Comparison of ENCODE assay signal across 8 cellular contexts in genomic region chr3:130895690-130896089, GRCh38. TPM values are rescaled to one million over a fixed set of nuclear protein-coding genes. Genes with fewer than 3 reads are reported as not detected.
DNase-seq lines count a peak whose midpoint lies in the region; ATAC-seq and TF ChIP-seq lines count a peak whose summit lies in the region.
"Had no signal": no experiment of that assay in that cellular context is flagged by ENCODE, and none has a peak within 500 bp of the region (broad histone marks: within the 10 kb centered on the region; RNA-seq: fewer than 3 reads in every experiment).

No MANE protein-coding gene starts in this region.

- no peaks in the 10 kb centered on the region for H3K9me3 Mint-ChIP-seq in IgD-negative memory B cell
- no peaks in the 10 kb centered on the region for H3K9me3 Mint-ChIP-seq in nephron

- H3K9me3 ChIP-seq in DND-41 (ENCODE audit: insufficient read depth, low read length, severe bottlenecking) (no peaks in the 10 kb centered on the region), ascending aorta (no peaks in the 10 kb centered on the region)

- TF ChIP-seq CTCF in DND-41 (IDR thresholded peaks at IDR 0.05; ENCODE audit: borderline replicate concordance, extremely low read depth, low read length, poor library complexity, severe bottlenecking) (no peak), brain microvascular endothelial cell (IDR thresholded peaks at IDR 0.05; ENCODE audit: low read depth, low read length, missing control alignments) (no peak), nephron (IDR thresholded peaks at IDR 0.05; ENCODE audit: unreplicated experiment in 3 of 3) (no peak), ascending aorta (IDR thresholded peaks at IDR 0.05) (no peak)

- DNase-seq in DND-41 (no peak), brain microvascular endothelial cell (no peak), ascending aorta (ENCODE audit: low spot score in 2 of 2) (no peak), retina (no peak)
- DNase-seq in stimulated activated CD4-positive, alpha-beta T cell treated with anti-CD3 and anti-CD28 coated beads, Interleukin-15, amount 100 ng/mL, for 24 hours, result no peak
- DNase-seq: foreskin melanocyte had no signal

- H3K27ac ChIP-seq in DND-41 (ENCODE audit: low read length), result no peak overlapping the region
- H3K27ac ChIP-seq in brain microvascular endothelial cell, result no peak overlapping the region
- no peak overlapping the region for H3K27ac ChIP-seq in ascending aorta

- no peak overlapping the region for H2AFZ ChIP-seq in DND-41 (ENCODE audit: low read depth, low read length)

- H3K27ac Mint-ChIP-seq in IgD-negative memory B cell (peak overlapping the region in 2 of 3 donors; percentile 88 to 99), nephron (peak overlapping the region; percentile 32 to 94 (median 92))

- H3K4me1 Mint-ChIP-seq in IgD-negative memory B cell (peaks cover 32 to 54% (median 36%) of the 10 kb centered on the region in 3 donors), nephron (peaks cover 36% of the 10 kb centered on the region)

- in situ Hi-C loops in brain microvascular endothelial cell (cut with HindIII; ENCODE audit: low pct_ligation_motif_present, low sequenced_read_pairs), result no loop called here

- H3K27me3 ChIP-seq in DND-41 (ENCODE audit: insufficient read depth, low read length, poor library complexity) (no peaks in the 10 kb centered on the region), brain microvascular endothelial cell (replicated peaks) (no peaks in the 10 kb centered on the region), ascending aorta (no peaks in the 10 kb centered on the region)

- no peak for ATAC-seq in DND-41 (ENCODE audit: insufficient read depth, low read depth)

- H3K4me1 ChIP-seq in DND-41 (ENCODE audit: insufficient read depth, low read length), result peaks cover 38% of the 10 kb centered on the region
- peaks cover 0 to 8% of the 10 kb centered on the region in 2 donors for H3K4me1 ChIP-seq in ascending aorta

- peak overlapping the region; percentile 54 to 99 (median 98) for H3K4me3 Mint-ChIP-seq in IgD-negative memory B cell
- peak overlapping the region; percentile 89 to 97 (median 90) for H3K4me3 Mint-ChIP-seq in nephron

- H3K36me3 Mint-ChIP-seq in IgD-negative memory B cell, result no peaks in the 10 kb centered on the region
- no peaks in the 10 kb centered on the region for H3K36me3 Mint-ChIP-seq in nephron (ENCODE audit: low read depth)

- peak overlapping the region; percentile 96 for H3K9ac ChIP-seq in DND-41 (ENCODE audit: low read depth, low read length)

- H3K4me2 ChIP-seq in DND-41 (ENCODE audit: insufficient read depth, low read length), result peak overlapping the region; percentile 84

- H3K4me3 ChIP-seq in DND-41 (ENCODE audit: low read depth in 1 of 2, low read length in 2 of 2) (peak overlapping the region; percentile 75 to 83; a peak in 2 of 4 replicates), brain microvascular endothelial cell (ENCODE audit: low read depth, low read length) (peak overlapping the region; percentile 92), ascending aorta (peak overlapping the region in 1 of 2 donors; percentile 71)

- H4K20me1 ChIP-seq in DND-41 (ENCODE audit: insufficient read depth, low read length), result peaks cover 28% of the 10 kb centered on the region; the same call in 1 of the 2 replicates

- peaks cover 66% of the 10 kb centered on the region for H3K79me2 ChIP-seq in DND-41 (ENCODE audit: insufficient read depth, low read length)

- no peaks in the 10 kb centered on the region; the same call in 1 of the 2 replicates for H3K36me3 ChIP-seq in DND-41 (ENCODE audit: insufficient read depth, low read length)
- no peaks in the 10 kb centered on the region for H3K36me3 ChIP-seq in brain microvascular endothelial cell (replicated peaks)
- no peaks in the 10 kb centered on the region for H3K36me3 ChIP-seq in ascending aorta

- intact Hi-C loops in ascending aorta (cut with DNase I), result loop anchor here (2.0 to 10.0 kb wide), 3 partner anchors 149 to 781 kb away; partner anchors contain the start of genes NUDT16 and PIK3R4

- H3K27me3 Mint-ChIP-seq in IgD-negative memory B cell (no peaks in the 10 kb centered on the region), nephron (ENCODE audit: low read depth) (no peaks in the 10 kb centered on the region)

RNA-seq across cellular contexts. Expression of gene ATP2C1, which starts 1.8 kb away (rescaled TPM):
- 8.9 TPM for polyA plus RNA-seq in IgD-negative memory B cell
- 11.8 TPM for total RNA-seq in ascending aorta
